Comparison of ENCODE assay signal across 8 cellular contexts in the genomic region with DNA sequence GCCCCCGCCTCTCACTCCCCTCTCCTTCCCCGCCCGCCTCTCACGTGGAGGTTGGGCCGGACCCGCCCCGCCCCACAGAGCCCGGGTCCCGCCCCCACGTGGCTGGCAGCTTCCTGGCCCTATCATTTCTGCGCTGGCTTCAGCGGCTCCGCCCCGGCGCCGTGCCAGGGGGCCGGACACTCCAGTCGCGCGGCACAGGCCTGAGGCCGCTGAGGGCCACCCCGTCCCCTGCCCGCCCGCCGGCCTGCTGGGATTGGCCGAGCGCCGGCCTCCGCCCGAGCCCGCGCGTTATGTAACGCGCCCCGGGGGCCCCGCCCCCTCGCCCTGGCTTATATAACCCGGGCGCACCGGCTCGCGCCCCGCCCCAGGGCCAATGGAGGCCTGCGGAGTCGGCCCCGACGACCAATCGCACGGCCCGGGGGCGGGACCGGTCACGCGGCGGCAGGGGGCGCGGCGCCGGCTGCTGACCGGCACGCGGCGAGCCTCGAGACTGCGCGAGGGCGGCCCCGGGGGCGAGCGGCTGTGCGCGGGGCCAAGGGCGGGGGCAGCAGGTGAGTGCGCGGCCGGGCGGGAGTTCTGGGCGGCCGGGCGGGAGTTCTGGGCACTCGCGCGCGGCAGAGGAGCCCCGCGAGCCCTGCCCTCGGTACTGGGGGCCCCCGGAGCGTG. TPM values are rescaled to one million over a fixed set of nuclear protein-coding genes. Genes with fewer than 3 reads are reported as not detected.
DNase-seq lines count a peak whose midpoint lies in the region; ATAC-seq, FAIRE-seq and TF ChIP-seq lines count a peak whose summit lies in the region.

A gene (plus strand): TSS at position 466 of the 666 bp plus-strand sequence. CDS start 587 bp downstream, outside the sequence.

- ATAC-seq in GM18909 (IDR thresholded peaks at IDR 0.05; ENCODE audit: poor library complexity, unreplicated experiment) (peak; percentile 86), HG03159 (IDR thresholded peaks at IDR 0.05; ENCODE audit: unreplicated experiment) (peak; percentile 91)

- no peak for FAIRE-seq in kidney (lab: Jason Lieb, UNC)

- H3K9ac ChIP-seq in kidney (ENCODE audit: low read length in 2 of 2), result peak within 1 kb of the TSS; percentile 20 to 62

- H3K4me1 ChIP-seq in kidney (ENCODE audit: control insufficient read depth in 1 of 2, insufficient read depth in 1 of 2, low read depth in 1 of 2, low read length in 2 of 2), result peaks cover 0 to 6% of the 10 kb centered on the region in 2 donors

- peak within 1 kb of the TSS; percentile 79 to 84 for H3K27ac ChIP-seq in kidney (ENCODE audit: low read depth in 2 of 2, low read length in 2 of 2)

- peak; percentile 99 for DNase-seq in AG08396 (ENCODE audit: low spot score)
- peak; percentile 97 for DNase-seq in NCI-H345 (lab: John Stamatoyannopoulos, UW)
- DNase-seq in activated CD4-positive, alpha-beta T cell treated with anti-CD3 and anti-CD28 coated beads for 1 hour, result peak; percentile 84
- DNase-seq in cerebellar nuclear complex (lab: John Stamatoyannopoulos, UW), result peak; percentile 70 to 86
- DNase-seq in kidney, result peak; percentile 99
- DNase-seq in stimulated activated CD4-positive, alpha-beta T cell treated with anti-CD3 and anti-CD28 coated beads, Interleukin-12 subunit alpha, Interleukin-12 subunit beta, amount 100 ng/mL, for 48 hours (ENCODE audit: low read depth in 2 of 3, low spot score in 1 of 3), result peak; percentile 72 to 87 (median 75)

- no peaks in the 10 kb centered on the region for H3K9me3 ChIP-seq in kidney (ENCODE audit: control insufficient read depth in 1 of 2, low read length in 2 of 2)

- TF ChIP-seq CTCF in kidney (IDR thresholded peaks at IDR 0.05; ENCODE audit: borderline replicate concordance, extremely low read depth, insufficient read depth), result no peak

- intact Hi-C loops in kidney (cut with DNase I), result no loop called here

- peaks cover 12 to 43% of the 10 kb centered on the region in 2 donors for H3K36me3 ChIP-seq in kidney (ENCODE audit: control insufficient read depth in 1 of 2, insufficient read depth in 2 of 2, low read length in 2 of 2)

- peak within 1 kb of the TSS; percentile 49 to 77 for H3K4me3 ChIP-seq in kidney (ENCODE audit: low read length in 2 of 2)

RNA-seq across cellular contexts. Expression of the gene that starts here (rescaled TPM):
- total RNA-seq in kidney, result 23.8 TPM
- 5.1 TPM for polyA plus RNA-seq in kidney (ENCODE audit: insufficient read depth, low read depth, low replicate concordance)

Comparison
In these comparisons a context has a peak if more than half of its experiments do, and no peak if none do; other contexts are left out.
1. Peak in every context shown above with its lines: DNase-seq, ATAC-seq, H3K4me3 ChIP-seq and H3K27ac ChIP-seq.